Comparison of ENCODE assay signal across 8 cellular contexts in the genomic region with DNA sequence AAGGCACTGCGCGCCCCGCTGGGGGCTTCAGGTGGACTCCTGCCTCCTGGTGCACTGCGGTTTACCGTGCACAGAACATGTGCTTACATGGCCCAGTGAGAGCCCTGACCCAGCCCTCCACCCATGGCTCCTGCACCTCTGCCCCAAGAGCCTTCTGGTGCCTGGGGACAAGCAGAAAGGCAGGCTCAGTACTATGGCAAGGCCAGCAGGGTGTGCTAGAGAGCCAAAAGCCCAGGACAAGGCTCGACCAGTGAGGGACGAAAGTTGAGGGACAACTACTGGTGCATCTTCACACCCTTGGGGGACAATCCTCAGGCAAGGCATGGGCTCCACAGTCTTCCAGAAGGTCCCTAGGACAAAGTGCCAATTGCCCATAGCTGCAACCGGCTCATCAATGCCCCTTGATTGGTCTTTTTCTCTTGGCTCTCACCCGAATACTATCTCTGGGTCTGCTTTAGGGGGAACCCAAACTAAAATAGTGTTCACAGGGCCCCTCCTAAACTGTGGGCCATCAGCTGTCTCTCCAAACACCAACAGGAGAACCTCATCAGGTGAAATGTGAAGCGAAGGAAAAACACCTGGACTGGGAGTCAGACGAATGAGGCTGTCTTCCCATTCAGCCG. TPM values are rescaled to one million over a fixed set of nuclear protein-coding genes. Genes with fewer than 3 reads are reported as not detected.
A peak's percentile ranks its signal among the peaks of the same experiment; 100 is the strongest.
DNase-seq lines count a peak whose midpoint lies in the region; ATAC-seq lines count a peak whose summit lies in the region.

No MANE protein-coding gene starts in this region.

- H3K9me3 ChIP-seq in HAP-1, result no peaks in the 10 kb centered on the region

- no peaks in the 10 kb centered on the region for H3K4me1 ChIP-seq in HAP-1

- H3K36me3 ChIP-seq in HAP-1 (replicated peaks), result no peaks in the 10 kb centered on the region

- ATAC-seq in left lobe of liver, result peak; percentile 95
- no peak for ATAC-seq in GM18519 (IDR thresholded peaks at IDR 0.05; ENCODE audit: low FRiP score, unreplicated experiment)

- in situ Hi-C loops in HAP-1 (cut with MboI; ENCODE audit: low sequenced_read_pairs), result no loop called here

- H3K27me3 ChIP-seq in HAP-1 (ENCODE audit: low read depth), result no peaks in the 10 kb centered on the region

- no peak overlapping the region for H3K4me3 ChIP-seq in HAP-1

- DNase-seq in DMS53 (lab: John Stamatoyannopoulos, UW) (peak; percentile 78), HAP-1 (ENCODE audit: low spot score in 2 of 2) (peak; percentile 43 to 79), NCI-H2196 treated with DMSO at 0.1 percent for 48 hours (lab: John Stamatoyannopoulos, UW; ENCODE audit: unreplicated experiment) (peak; percentile 53), cerebellar cortex (ENCODE audit: low spot score) (peak; percentile 47), left lobe of liver (ENCODE audit: low spot score) (peak; percentile 75)
- DNase-seq in activated CD4-positive, alpha-beta T cell treated with anti-CD3 and anti-CD28 coated beads for 24 hours (ENCODE audit: low read depth in 2 of 2), result peak; percentile 46 to 59
- peak; percentile 20 to 42 (median 35) for DNase-seq in stimulated activated CD4-positive, alpha-beta T cell treated with anti-CD3 and anti-CD28 coated beads, TNF-alpha, amount 100 ng/mL, for 4 hours (ENCODE audit: low read depth in 3 of 3)

RNA-seq across cellular contexts. Expression of a gene that starts 13.5 kb away (rescaled TPM):
- 0.18 TPM for total RNA-seq in left lobe of liver

RNA-seq across cellular contexts. Expression of a gene that starts 32.4 kb away (rescaled TPM):
- 0.53 TPM for total RNA-seq in left lobe of liver

RNA-seq across cellular contexts. Expression of a gene that starts 40.6 kb away (rescaled TPM):
- 20.6 TPM for total RNA-seq in left lobe of liver

RNA-seq across cellular contexts. Expression of a gene that starts 51.2 kb away (rescaled TPM):
- not detected for total RNA-seq in left lobe of liver
